Comparison of ENCODE assay signal across 12 cellular contexts in genomic region chr12:60100852-60101251, GRCh38.
"Had no signal": no experiment of that assay in that cellular context is flagged by ENCODE, and none has a peak within 500 bp of the region (broad histone marks: within the 10 kb centered on the region; RNA-seq: fewer than 3 reads in every experiment).

No MANE protein-coding gene starts in this region.

- DNase-seq: activated B cell treated with CpG ODN at 0.5 μM for 24 hours; activated CD4-positive, alpha-beta memory T cell treated with anti-CD3 and anti-CD28 coated beads for 36 hours; activated CD4-positive, alpha-beta T cell treated with anti-CD3 and anti-CD28 coated beads for 4 hours; activated gamma-delta T cell treated with Interleukin-2 at 50 U/mL for 16 hours; activated T-cell treated with anti-CD3 and anti-CD28 coated beads for 4 hours; adrenal gland; effector CD4-positive, alpha-beta T cell; left cardiac atrium; mesendoderm; naive thymus-derived CD8-positive, alpha-beta T cell; right cardiac atrium had no signal

- H3K27ac ChIP-seq: adrenal gland, prostate gland had no signal
